In genomic region chr1:167614851-167615250, GRCh38 we compare ENCODE assay signal across 19 cellular contexts. TPM values are rescaled to one million over a fixed set of nuclear protein-coding genes. Genes with fewer than 3 reads are reported as not detected.
DNase-seq lines count a peak whose midpoint lies in the region; ATAC-seq, FAIRE-seq and TF ChIP-seq lines count a peak whose summit lies in the region.
"Had no signal": no experiment of that assay in that cellular context is flagged by ENCODE, and none has a peak within 500 bp of the region (broad histone marks: within the 10 kb centered on the region; RNA-seq: fewer than 3 reads in every experiment).

No MANE protein-coding gene starts in this region.

- POLR2A ChIA-PET in HEK293 (lab: Yijun Ruan, JAX) = no interaction called here
- POLR2A ChIA-PET in K562 (lab: Yijun Ruan, JAX) = interaction anchor here (4.8 kb wide), 1 partner anchor 13 kb away, joined by 37 read pairs; no protein-coding TSS in a partner anchor

- H2AFZ ChIP-seq in K562 (ENCODE audit: low read depth, low read length) = no peak overlapping the region

- H3K9me1 ChIP-seq in K562 (ENCODE audit: control insufficient read depth, insufficient read depth, low read length) = no peaks in the 10 kb centered on the region

- CTCF ChIA-PET in HEK293 (lab: Yijun Ruan, JAX) (interaction anchor here (0.6 kb wide), 1 partner anchor 45 kb away, joined by 4 read pairs; no protein-coding TSS in a partner anchor), K562 (lab: Yijun Ruan, JAX; ENCODE audit: low intra/inter-chr PET ratio) (no interaction called here)

- in situ Hi-C loops in K562 (cut with MboI) = no loop called here

- no TSS peak for BruUV-seq in K562 (replicated peaks; lab: Mats Ljungman, UMichigan)

- no peaks in the 10 kb centered on the region for H4K20me1 ChIP-seq in BLaER1 treated with 17β-estradiol and CSF1 and Interleukin-3, amounts not matched to agents 10 nM and 100 nM
- H4K20me1 ChIP-seq in K562 (replicated peaks; ENCODE audit: control insufficient read depth, insufficient read depth, low read length) = no peaks in the 10 kb centered on the region

- no peak for TF ChIP-seq EP300 in K562 (IDR thresholded peaks at IDR 0.05; ENCODE audit: low read length)

- H3K4me3 ChIP-seq in BLaER1 treated with 17β-estradiol and CSF1 and Interleukin-3, amounts not matched to agents 10 nM and 100 nM = peak overlapping the region in 6 of 10 experiments; percentile 3 to 48 (median 28); a peak in 9 of 20 replicates
- no peak overlapping the region for H3K4me3 ChIP-seq in HEK293 (ENCODE audit: low read depth, low read length)
- no peak overlapping the region for H3K4me3 ChIP-seq in K562

- H3K27me3 ChIP-seq in BLaER1 treated with 17β-estradiol and CSF1 and Interleukin-3, amounts not matched to agents 10 nM and 100 nM = no peaks in the 10 kb centered on the region
- H3K27me3 ChIP-seq in K562 (ENCODE audit: control insufficient read depth in 2 of 2, insufficient read depth in 2 of 2, low read length in 2 of 2) = no peaks in the 10 kb centered on the region

- H3K4me3 Mint-ChIP-seq in stimulated activated memory B cell treated with anti-CD40 and anti-IgM and Interleukin-4, amounts not matched to agents 10 μg/mL and 1 μg/mL and 100 μg/mL, for 72 hours = no peak overlapping the region
- H3K4me3 Mint-ChIP-seq: CD8-positive, alpha-beta T cell had no signal

- ATAC-seq in K562 (no peak), GM18505 (IDR thresholded peaks at IDR 0.05; ENCODE audit: unreplicated experiment) (no peak), HG03139 (IDR thresholded peaks at IDR 0.05; ENCODE audit: unreplicated experiment) (no peak)
- no peak for ATAC-seq in stimulated activated memory B cell treated with anti-CD40 and anti-IgM and Interleukin-4, amounts not matched to agents 10 μg/mL and 1 μg/mL and 100 μg/mL, for 72 hours
- ATAC-seq: CD8-positive, alpha-beta T cell; HepG2 had no signal

- H3K36me3 ChIP-seq in BLaER1 treated with 17β-estradiol and CSF1 and Interleukin-3, amounts not matched to agents 10 nM and 100 nM = peaks cover 0 to 15% (median 4%) of the 10 kb centered on the region in 11 experiments; a peak in 6 of 22 replicates
- H3K36me3 ChIP-seq in HEK293 (ENCODE audit: control insufficient read depth in 2 of 2, insufficient read depth in 1 of 2, low read length in 2 of 2) (no peaks in the 10 kb centered on the region), K562 (ENCODE audit: control insufficient read depth, insufficient read depth, low read length) (no peaks in the 10 kb centered on the region)

- H3K9ac ChIP-seq in BLaER1 treated with 17β-estradiol and CSF1 and Interleukin-3, amounts not matched to agents 10 nM and 100 nM = no peak overlapping the region
- no peak overlapping the region for H3K9ac ChIP-seq in K562 (ENCODE audit: insufficient read depth in 1 of 2, low read depth in 2 of 2, low read length in 2 of 2)

- H3K9me3 ChIP-seq in BLaER1 treated with 17β-estradiol and CSF1 and Interleukin-3, amounts not matched to agents 10 nM and 100 nM (replicated peaks in 1 of 11) = peaks cover 16 to 48% (median 42%) of the 10 kb centered on the region in 11 experiments
- no peaks in the 10 kb centered on the region for H3K9me3 ChIP-seq in HEK293 (ENCODE audit: control insufficient read depth, insufficient read depth, low read depth, low read length)
- peaks cover 6% of the 10 kb centered on the region for H3K9me3 ChIP-seq in K562 (replicated peaks; ENCODE audit: control insufficient read depth, insufficient read depth, low read depth, low read length)

- TF ChIP-seq CTCF in HEK293 (tag by site-specific recombination; IDR thresholded peaks at IDR 0.05) (no peak), K562 (IDR thresholded peaks at IDR 0.05 in 2 of 3, conservative IDR thresholded peaks at IDR 0.05 in 1 of 3; ENCODE audit: insufficient read depth in 2 of 3, low read depth in 1 of 3, low read length in 3 of 3) (no peak)

- no peaks in the 10 kb centered on the region for H3K9me3 Mint-ChIP-seq in stimulated activated memory B cell treated with anti-CD40 and anti-IgM and Interleukin-4, amounts not matched to agents 10 μg/mL and 1 μg/mL and 100 μg/mL, for 72 hours
- H3K9me3 Mint-ChIP-seq: CD8-positive, alpha-beta T cell had no signal

- DNase-seq in K562 (ENCODE audit: extremely low read depth in 1 of 4, low spot score in 3 of 4) = no peak
- no peak for DNase-seq in NK-92 treated with Interleukin-12 subunit alpha and Interleukin-12 subunit beta, amount 100 ng/mL, for 24 hours (lab: John Stamatoyannopoulos, UW)
- DNase-seq: C1 segment of cervical spinal cord; CD8-positive, alpha-beta T cell; COR-L47; DMS153; DMS79 treated with DMSO at 0.1 percent for 48 hours; GF-D8; Karpas-422 had no signal

- peak overlapping the region; percentile 17 for H3K27ac Mint-ChIP-seq in stimulated activated memory B cell treated with anti-CD40 and anti-IgM and Interleukin-4, amounts not matched to agents 10 μg/mL and 1 μg/mL and 100 μg/mL, for 72 hours
- H3K27ac Mint-ChIP-seq: CD8-positive, alpha-beta T cell had no signal

- H3K36me3 Mint-ChIP-seq in stimulated activated memory B cell treated with anti-CD40 and anti-IgM and Interleukin-4, amounts not matched to agents 10 μg/mL and 1 μg/mL and 100 μg/mL, for 72 hours = no peaks in the 10 kb centered on the region
- H3K36me3 Mint-ChIP-seq: CD8-positive, alpha-beta T cell had no signal

- peaks cover 67% of the 10 kb centered on the region for H3K4me1 Mint-ChIP-seq in stimulated activated memory B cell treated with anti-CD40 and anti-IgM and Interleukin-4, amounts not matched to agents 10 μg/mL and 1 μg/mL and 100 μg/mL, for 72 hours

- 14% methylated on average over 1 of the region's 1 CpG for WGBS in K562 (ENCODE audit: insufficient coverage, low coverage, missing lambda C conversion rate)

- no peaks in the 10 kb centered on the region for H3K27me3 Mint-ChIP-seq in stimulated activated memory B cell treated with anti-CD40 and anti-IgM and Interleukin-4, amounts not matched to agents 10 μg/mL and 1 μg/mL and 100 μg/mL, for 72 hours

- peaks cover 3% of the 10 kb centered on the region; the same call in 1 of the 3 replicates for H3K79me2 ChIP-seq in K562 (ENCODE audit: control insufficient read depth, insufficient read depth, low read length)

- no peak for TF ChIP-seq POLR2A in K562 (conservative IDR thresholded peaks at IDR 0.05)
- TF ChIP-seq POLR2A in GM18505 (IDR thresholded peaks at IDR 0.05; ENCODE audit: borderline replicate concordance, extremely low read depth, insufficient read depth, insufficient read length) = no peak

- no peak for FAIRE-seq in K562 (lab: Jason Lieb, UNC)
- FAIRE-seq: GM18507, H54, HepG2, HTR-8/SVneo had no signal

- no peak for TF ChIP-seq RAD21 in K562 (CRISPR knock-in tag; conservative IDR thresholded peaks at IDR 0.05 in 1 of 2, IDR thresholded peaks at IDR 0.05 in 1 of 2)

- H3K4me1 ChIP-seq in BLaER1 treated with 17β-estradiol and CSF1 and Interleukin-3, amounts not matched to agents 10 nM and 100 nM = peaks cover 57 to 92% (median 74%) of the 10 kb centered on the region in 10 experiments
- H3K4me1 ChIP-seq in HEK293 (ENCODE audit: control insufficient read depth, insufficient read depth, low read length) (no peaks in the 10 kb centered on the region), K562 (replicated peaks in 1 of 2; ENCODE audit: control insufficient read depth in 2 of 2, insufficient read depth in 2 of 2, low read length in 2 of 2) (peaks cover 16 to 27% of the 10 kb centered on the region in 2 experiments)

- peak overlapping the region in 1 of 11 experiments; percentile 63; a peak in 1 of 22 replicates for H3K4me2 ChIP-seq in BLaER1 treated with 17β-estradiol and CSF1 and Interleukin-3, amounts not matched to agents 10 nM and 100 nM
- H3K4me2 ChIP-seq in K562 (ENCODE audit: insufficient read depth, low read length) = no peak overlapping the region

- intact Hi-C loops in K562 (cut with micrococcal nuclease) = no loop called here

- peak overlapping the region in 10 of 11 experiments; percentile 84 to 100 (median 98); a peak in 20 of 22 replicates for H3K27ac ChIP-seq in BLaER1 treated with 17β-estradiol and CSF1 and Interleukin-3, amounts not matched to agents 10 nM and 100 nM
- H3K27ac ChIP-seq in HEK293 (ENCODE audit: extremely low read depth, low read depth, low read length) (no peak overlapping the region), K562 (ENCODE audit: extremely low read depth, low read depth, low read length) (no peak overlapping the region)

TF ChIP-seq in HEK293, 187 proteins besides CTCF, POLR2A, EP300 and RAD21:
- TF ChIP-seq ZNF621 (tag by site-specific recombination; IDR thresholded peaks at IDR 0.05) = no peak
- peak; percentile 18 for TF ChIP-seq SETDB1 (IDR thresholded peaks at IDR 0.05; ENCODE audit: insufficient read length, low read length)

TF ChIP-seq in K562, 482 proteins besides CTCF, POLR2A, EP300 and RAD21 (continues in another document):
- 0 out of 4 replicates have a peak, but pooled peaks of 1 of the 2 experiments have one; percentile 9 for TF ChIP-seq KDM1A (IDR thresholded peaks at IDR 0.05)
- TF ChIP-seq RBM25 (IDR thresholded peaks at IDR 0.05; ENCODE audit: low read depth, low read length, severe bottlenecking) = peak; percentile 92

RNA-seq across cellular contexts. Expression of gene RCSD1, which starts 15.2 kb away (rescaled TPM):
- total RNA-seq in K562 (2011; cell fraction: chromatin; rRNA removed; ENCODE audit: low replicate concordance) = 51.0 and 78.1 TPM in 2 replicates
- 34.9 and 38.6 TPM in 2 replicates for total RNA-seq in K562 (2011; cell fraction: nucleolus; rRNA removed)
- total RNA-seq in K562 (2011; cell fraction: nucleoplasm; rRNA removed) = 48.1 and 85.4 TPM in 2 replicates
- total RNA-seq in K562 (2014; rRNA removed) (45.3 and 48.0 TPM in 2 replicates), K562 (2014; rRNA removed; fragmentation: Illumina TruSeq; extraction: Trizol) (41.6 and 42.3 TPM in 2 replicates), K562 (2015; rRNA removed; fragmentation: Illumina TruSeq; extraction: Trizol) (37.3 and 39.4 TPM in 2 replicates), K562 (2021) (41.5 and 50.9 TPM in 2 replicates)
- polyA plus RNA-seq in K562 (2011; rRNA removed) (64.5 and 69.8 TPM in 2 replicates), K562 (2014; fragmentation: Illumina TruSeq; extraction: Trizol) (48.3 and 50.5 TPM in 2 replicates), K562 (2014; fragmentation: Nextera tagmentation; extraction: Ambion mirVana) (1 to 10 TPM; 7.8 to 9.1 TPM), K562 (2014; rRNA removed) (53.2 and 54.5 TPM in 2 replicates)
- polyA plus RNA-seq in K562 (2011; cell fraction: cytosol; rRNA removed) = 45.8 and 49.9 TPM in 2 replicates
- polyA plus RNA-seq in K562 (2011; cell fraction: nucleus; rRNA removed) = 27.5 and 28.0 TPM in 2 replicates
- 41.5 and 91.2 TPM in 2 replicates for polyA plus RNA-seq in K562 (2012)
- 59.8 and 70.7 TPM in 2 replicates for polyA minus RNA-seq in K562 (2011; rRNA and poly(A)+ RNA removed)
- polyA minus RNA-seq in K562 (2011; cell fraction: cytosol; rRNA and poly(A)+ RNA removed) = 34.8 and 46.1 TPM in 2 replicates
- polyA minus RNA-seq in K562 (2011; cell fraction: nucleus; rRNA and poly(A)+ RNA removed) = 19.0 and 26.1 TPM in 2 replicates
- total RNA-seq: A673, HepG2 had no signal
- polyA plus RNA-seq: HepG2 had no signal

Comparison
In these comparisons a context has a peak if more than half of its experiments do, and no peak if none do; other contexts are left out.
1. H3K27ac ChIP-seq: peak in BLaER1 treated with 17β-estradiol and CSF1 and Interleukin-3, amounts not matched to agents 10 nM and 100 nM (10 of 11); none in HEK293 (single experiment) and K562 (single experiment).
2. H3K4me3 ChIP-seq: peak in BLaER1 treated with 17β-estradiol and CSF1 and Interleukin-3, amounts not matched to agents 10 nM and 100 nM (6 of 10); none in HEK293 (single experiment) and K562 (single experiment).